ENCODE assay signal across 8 cellular contexts in genomic region chr5:693271-694041, GRCh38. TPM values are rescaled to one million over a fixed set of nuclear protein-coding genes. Genes with fewer than 3 reads are reported as not detected.
A peak's percentile ranks its signal among the peaks of the same experiment; 100 is the strongest.
DNase-seq lines count a peak whose midpoint lies in the region; ATAC-seq and TF ChIP-seq lines count a peak whose summit lies in the region.
"Not testable (repeated sequence)": the region's sequence is repeated elsewhere in the genome, so short reads cannot be mapped to it uniquely, and the experiment has no call there.

Gene TPPP (minus strand): TSS chr5:693352. CDS start chr5:678060, 15,292 bp downstream.

- POLR2A ChIA-PET in Panc1 (lab: Charles Lee), result not testable (repeated sequence)

- not testable (repeated sequence) for H3K4me1 Mint-ChIP-seq in CD4-positive, CD25-positive, alpha-beta regulatory T cell

- H3K36me3 ChIP-seq in CD4-positive, CD25-positive, alpha-beta regulatory T cell (ENCODE audit: control insufficient read depth, insufficient read depth, low read length); Panc1 (ENCODE audit: control insufficient read depth, insufficient read depth, low read length): not testable (repeated sequence)

- H3K4me1 ChIP-seq in CD4-positive, CD25-positive, alpha-beta regulatory T cell (ENCODE audit: control insufficient read depth, insufficient read depth, low read length, poor library complexity, severe bottlenecking), result peaks cover 12% of the 10 kb centered on the region
- H3K4me1 ChIP-seq in Panc1 (ENCODE audit: control insufficient read depth, insufficient read depth, low read length), result not testable (repeated sequence)

- not testable (repeated sequence) for H3K27me3 Mint-ChIP-seq in CD4-positive, CD25-positive, alpha-beta regulatory T cell

- not testable (repeated sequence) for H3K4me3 ChIP-seq in CD4-positive, CD25-positive, alpha-beta regulatory T cell (ENCODE audit: low read depth, low read length)
- peak within 1 kb of the TSS; percentile 41 to 53 for H3K4me3 ChIP-seq in Panc1 (ENCODE audit: low read depth in 2 of 2, low read length in 2 of 2)
- peak within 1 kb of the TSS; percentile 53 for H3K4me3 ChIP-seq in epithelial cell of proximal tubule (ENCODE audit: low read depth, low read length)

- H3K27ac ChIP-seq in CD4-positive, CD25-positive, alpha-beta regulatory T cell (ENCODE audit: insufficient read depth, low read length, poor library complexity, severe bottlenecking); Panc1 (ENCODE audit: low read length): not testable (repeated sequence)

- not testable (repeated sequence) for TF ChIP-seq CTCF in Panc1 (IDR thresholded peaks at IDR 0.05); epithelial cell of proximal tubule (conservative IDR thresholded peaks at IDR 0.05; ENCODE audit: low read depth, low read length)

- DNase-seq in CD4-positive, CD25-positive, alpha-beta regulatory T cell, result peak; percentile 67 to 74 (median 70)
- peak in 54 of 76 experiments; percentile 8 to 80 (median 55) for DNase-seq in HUDEP-2 (lab: John Stamatoyannopoulos, UW; ENCODE audit: unreplicated experiment in 76 of 76)
- not testable (repeated sequence) for DNase-seq in Panc1 (ENCODE audit: low read depth, low spot score); epithelial cell of proximal tubule (ENCODE audit: low read depth)
- peak; percentile 80 to 84 for DNase-seq in activated T-cell treated with anti-CD3 and anti-CD28 coated beads, Interleukin-2, amount 50 U/mL, for 48 hours
- DNase-seq in midbrain (lab: John Stamatoyannopoulos, UW), result peak; percentile 84
- DNase-seq in stimulated activated CD4-positive, alpha-beta T cell treated with anti-CD3 and anti-CD28 coated beads, TNF-alpha, amount 100 ng/mL, for 4 hours (ENCODE audit: low read depth in 3 of 3), result peak; percentile 62 to 80 (median 79)

- CTCF ChIA-PET in Panc1 (lab: Charles Lee), result interaction anchor here (0.6 kb wide), 1 partner anchor 23 kb away, joined by 7 read pairs; no protein-coding TSS in a partner anchor

- H3K4me3 Mint-ChIP-seq in CD4-positive, CD25-positive, alpha-beta regulatory T cell, result peak within 1 kb of the TSS in 2 of 4 donors; percentile 10 to 71

- H3K27ac Mint-ChIP-seq in CD4-positive, CD25-positive, alpha-beta regulatory T cell, result not testable (repeated sequence)

- intact Hi-C loops in Panc1 (cut with micrococcal nuclease; ENCODE audit: unreplicated experiment), result not testable (repeated sequence)

- peak; percentile 84 to 88 for ATAC-seq in CD4-positive, CD25-positive, alpha-beta regulatory T cell (ENCODE audit: low read depth in 2 of 2)
- ATAC-seq in GM21381 (IDR thresholded peaks at IDR 0.05; ENCODE audit: unreplicated experiment), result peak; percentile 78
- peak; percentile 83 for ATAC-seq in Panc1

- not testable (repeated sequence) for H3K36me3 Mint-ChIP-seq in CD4-positive, CD25-positive, alpha-beta regulatory T cell

- not testable (repeated sequence) for H3K9me3 Mint-ChIP-seq in CD4-positive, CD25-positive, alpha-beta regulatory T cell

- H3K27me3 ChIP-seq in CD4-positive, CD25-positive, alpha-beta regulatory T cell (ENCODE audit: control insufficient read depth, insufficient read depth, low read length); Panc1 (ENCODE audit: control insufficient read depth, insufficient read depth, low read length): not testable (repeated sequence)

- not testable (repeated sequence) for BruUV-seq in Panc1 (replicated peaks; lab: Mats Ljungman, UMichigan)

- in situ Hi-C loops in Panc1 (cut with HindIII; ENCODE audit: low pct_unique_long_range_greater_than_20kb, low sequenced_read_pairs), result not testable (repeated sequence)

- H3K9me3 ChIP-seq in CD4-positive, CD25-positive, alpha-beta regulatory T cell (ENCODE audit: control insufficient read depth in 2 of 2, low read length in 2 of 2); Panc1 (ENCODE audit: control insufficient read depth, insufficient read depth, low read depth, low read length): not testable (repeated sequence)

RNA-seq across cellular contexts. Expression of gene TPPP, which starts in this region (rescaled TPM):
- total RNA-seq in CD4-positive, CD25-positive, alpha-beta regulatory T cell, result 12.4 TPM
- under 1 TPM; 0.03 to 0.75 (median 0.16) TPM for polyA plus RNA-seq in CD4-positive, CD25-positive, alpha-beta regulatory T cell
- total RNA-seq in Panc1 (2021; ENCODE audit: unreplicated experiment) (0.98 TPM), epithelial cell of proximal tubule (0.46 and 1.0 TPM in 2 replicates)
- 1.5 TPM for polyA plus RNA-seq in Panc1 (2012; ENCODE audit: insufficient read length)
